Comparison of ENCODE assay signal across 5 cellular contexts in the genomic region with DNA sequence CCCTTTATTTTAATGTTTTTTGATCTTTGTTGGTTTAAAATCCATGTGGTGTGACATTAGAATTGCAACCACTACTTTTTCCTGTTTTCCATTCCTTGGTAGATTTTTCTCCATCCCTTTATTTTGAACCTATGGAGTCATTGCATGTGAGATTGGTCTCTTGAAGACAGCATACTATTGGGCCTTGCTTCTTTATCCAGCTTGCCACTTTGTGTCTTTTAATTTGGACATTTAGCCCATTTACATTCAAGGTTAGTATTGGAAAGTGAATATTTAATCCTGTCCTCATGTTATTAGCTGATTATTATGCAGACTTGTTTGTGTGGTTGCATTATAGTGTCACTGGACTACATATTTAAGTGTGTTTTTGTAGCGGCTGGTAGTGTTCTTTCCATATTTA.
"Had no signal": no experiment of that assay in that cellular context is flagged by ENCODE, and none has a peak within 500 bp of the region (broad histone marks: within the 10 kb centered on the region; RNA-seq: fewer than 3 reads in every experiment).

No MANE protein-coding gene starts in this region.

- DNase-seq: IMR-90, KBM-7, KG1 had no signal

- H3K27ac ChIP-seq: HL-60 had no signal

- H3K4me3 ChIP-seq: K562 had no signal
